Comparison of ENCODE assay signal across 8 cellular contexts in genomic region chr11:96342971-96343711, GRCh38. TPM values are rescaled to one million over a fixed set of nuclear protein-coding genes. Genes with fewer than 3 reads are reported as not detected.
DNase-seq lines count a peak whose midpoint lies in the region; ATAC-seq and TF ChIP-seq lines count a peak whose summit lies in the region.

MAML2 (minus strand) TSS chr11:96343195; CDS start chr11:96341895, 1,300 bp downstream.

- peak; percentile 56 to 96 (median 88) for DNase-seq in C1 segment of cervical spinal cord (lab: John Stamatoyannopoulos, UW)
- peak; percentile 6 for DNase-seq in NCI-H748 treated with DMSO at 0.1 percent for 48 hours (lab: John Stamatoyannopoulos, UW)
- DNase-seq in activated CD4-positive, alpha-beta T cell treated with anti-CD3 and anti-CD28 coated beads, Interleukin-2, amount 50 U/mL, for 48 hours, result peak; percentile 90 to 93
- DNase-seq in dermis microvascular lymphatic vessel endothelial cell (ENCODE audit: low read depth in 2 of 2), result peak; percentile 85 to 95
- peak; percentile 91 to 94 (median 93) for DNase-seq in right lobe of liver
- DNase-seq in stimulated activated CD4-positive, alpha-beta T cell treated with anti-CD3 and anti-CD28 coated beads, Interleukin-4, amount 100 ng/mL, for 24 hours, result peak; percentile 94

- peak within 1 kb of the TSS; percentile 18 to 66 (median 60) for H3K27ac ChIP-seq in right lobe of liver

- no peaks in the 10 kb centered on the region for H3K27me3 ChIP-seq in right lobe of liver

- no peaks in the 10 kb centered on the region for H3K36me3 ChIP-seq in right lobe of liver

- no peaks in the 10 kb centered on the region for H3K9me3 ChIP-seq in right lobe of liver

- intact Hi-C loops in right lobe of liver (cut with DNase I), result no loop called here

- peak; percentile 80 for ATAC-seq in GM19372 (IDR thresholded peaks at IDR 0.05; ENCODE audit: low read depth, unreplicated experiment)
- peak; percentile 81 for ATAC-seq in HG03521 (IDR thresholded peaks at IDR 0.05; ENCODE audit: unreplicated experiment)
- ATAC-seq in right lobe of liver, result peak; percentile 98 to 99 (median 98)

- 10% methylated on average over 24 of the region's 31 CpGs for WGBS in right lobe of liver (ENCODE audit: insufficient coverage, low coverage, low lambda C conversion rate, missing lambda C conversion rate)

- TF ChIP-seq POLR2A in right lobe of liver (IDR thresholded peaks at IDR 0.05), result no peak

- TF ChIP-seq CTCF in right lobe of liver (IDR thresholded peaks at IDR 0.05), result peak; percentile 75 to 95 (median 94)

- H3K4me1 ChIP-seq in right lobe of liver, result no peaks in the 10 kb centered on the region

- H3K4me3 ChIP-seq in right lobe of liver, result peak within 1 kb of the TSS; percentile 51 to 60 (median 59)

RNA-seq across cellular contexts. Expression of gene MAML2, which starts in this region (rescaled TPM):
- 4.4 and 9.2 TPM in 2 replicates for total RNA-seq in dermis microvascular lymphatic vessel endothelial cell
- total RNA-seq in right lobe of liver, result 1 to 10 TPM in 5 of 6 experiments, under 1 TPM in 1; 0.92 to 2.3 (median 1.9) TPM

Comparison
In these comparisons a context has a peak if more than half of its experiments do, and no peak if none do; other contexts are left out.
1. Peak in every context shown above with its lines: DNase-seq, ATAC-seq, H3K4me3 ChIP-seq and H3K27ac ChIP-seq.
2. DNase-seq: peak in every context shown above with its lines; median percentile 94 in stimulated activated CD4-positive, alpha-beta T cell treated with anti-CD3 and anti-CD28 coated beads, Interleukin-4, amount 100 ng/mL, for 24 hours; 93 in right lobe of liver; 92 in activated CD4-positive, alpha-beta T cell treated with anti-CD3 and anti-CD28 coated beads, Interleukin-2, amount 50 U/mL, for 48 hours; 90 in dermis microvascular lymphatic vessel endothelial cell; 88 in C1 segment of cervical spinal cord; 6 in NCI-H748 treated with DMSO at 0.1 percent for 48 hours.